In genomic region chr1:8075511-8076051, GRCh38 we compare ENCODE assay signal across 16 cellular contexts. TPM values are rescaled to one million over a fixed set of nuclear protein-coding genes. Genes with fewer than 3 reads are reported as not detected.
DNase-seq lines count a peak whose midpoint lies in the region; ATAC-seq, FAIRE-seq and TF ChIP-seq lines count a peak whose summit lies in the region.
"Had no signal": no experiment of that assay in that cellular context is flagged by ENCODE, and none has a peak within 500 bp of the region (broad histone marks: within the 10 kb centered on the region; RNA-seq: fewer than 3 reads in every experiment).

No MANE protein-coding gene starts in this region.

- peak overlapping the region; percentile 60; the same call in 2 of the 3 replicates for H3K4me2 ChIP-seq in A549

- intact Hi-C loops in transverse colon (cut with DNase I; ENCODE audit: low total_unique reads) = no loop called here

- TF ChIP-seq EP300 in A549 (IDR thresholded peaks at IDR 0.05) (no peak), Ishikawa (IDR thresholded peaks at IDR 0.05; ENCODE audit: borderline replicate concordance) (no peak), transverse colon (IDR thresholded peaks at IDR 0.05; ENCODE audit: low read depth) (no peak)

- no peaks in the 10 kb centered on the region for H3K36me3 ChIP-seq in transverse colon
- H3K36me3 ChIP-seq: vagina had no signal

- H3K4me1 Mint-ChIP-seq in nephron = peaks cover 40% of the 10 kb centered on the region
- H3K4me1 Mint-ChIP-seq: immature natural killer cell had no signal

- TF ChIP-seq RAD21 in A549 (conservative IDR thresholded peaks at IDR 0.05 in 1 of 2, IDR thresholded peaks at IDR 0.05 in 1 of 2) (no peak), Ishikawa (IDR thresholded peaks at IDR 0.05; ENCODE audit: low read depth) (no peak)

- TF ChIP-seq CTCF in A549 (IDR thresholded peaks at IDR 0.05) (no peak), nephron (IDR thresholded peaks at IDR 0.05; ENCODE audit: unreplicated experiment in 3 of 3) (no peak), transverse colon (IDR thresholded peaks at IDR 0.05) (no peak)

- ATAC-seq in A549 = peak in 1 of 2 experiments; percentile 37; a peak in 3 of 6 replicates
- no peak for ATAC-seq in GM21423 (IDR thresholded peaks at IDR 0.05; ENCODE audit: unreplicated experiment)
- no peak for ATAC-seq in GM18861 (IDR thresholded peaks at IDR 0.05; ENCODE audit: unreplicated experiment)
- ATAC-seq: activated naive CD4-positive, alpha-beta T cell treated with anti-CD3 and anti-CD28 coated beads, Interleukin-2, amount 50 U/mL, for 72 hours; GM12878 had no signal

- no peaks in the 10 kb centered on the region for H3K27me3 ChIP-seq in transverse colon
- H3K27me3 ChIP-seq: vagina had no signal

- H3K4me3 Mint-ChIP-seq in nephron = no peak overlapping the region
- H3K4me3 Mint-ChIP-seq: immature natural killer cell, neural crest cell had no signal

- no peaks in the 10 kb centered on the region for H3K9me3 ChIP-seq in A549
- H3K9me3 ChIP-seq in transverse colon = no peaks in the 10 kb centered on the region
- H3K9me3 ChIP-seq: vagina had no signal

- DNase-seq in A549 (ENCODE audit: low read depth in 1 of 2, low spot score in 1 of 2) = peak in 1 of 2 experiments; percentile 72
- no peak for DNase-seq in epithelial cell of prostate (ENCODE audit: low read depth, low spot score)
- DNase-seq in activated T-cell treated with anti-CD3 and anti-CD28 coated beads, Interleukin-2, amount 50 U/mL, for 48 hours = no peak
- DNase-seq in transverse colon = no peak
- DNase-seq: immature natural killer cell, NCI-H446 treated with DMSO at 0.1 percent for 48 hours, SHP77 treated with DMSO at 0.1 percent for 48 hours had no signal

- 35% methylated on average over 10 of the region's 10 CpGs for WGBS in A549 (ENCODE audit: missing lambda C conversion rate)
- 84% methylated on average over 10 of the region's 10 CpGs; no CpG with 5 or more reads in 1 of the 2 donors for WGBS in transverse colon (ENCODE audit: low coverage in 1 of 2), 2 donors

- TF ChIP-seq POLR2A in A549 (IDR thresholded peaks at IDR 0.05; ENCODE audit: low read length) = no peak
- TF ChIP-seq POLR2A in transverse colon (IDR thresholded peaks at IDR 0.05) = no peak

- H3K9me3 Mint-ChIP-seq in nephron = no peaks in the 10 kb centered on the region
- H3K9me3 Mint-ChIP-seq: activated naive CD4-positive, alpha-beta T cell treated with anti-CD3 and anti-CD28 coated beads, Interleukin-2, amount 50 U/mL, for 72 hours; immature natural killer cell; neural crest cell had no signal

- in situ Hi-C loops in transverse colon (cut with MboI; ENCODE audit: low pct_ligation_motif_present in 1 of 4, low pct_unique_long_range_greater_than_20kb in 1 of 4, low sequenced_read_pairs in 3 of 4) = no loop called here

- FAIRE-seq in A549 (lab: Jason Lieb, UNC) = no peak
- FAIRE-seq: GM12878 had no signal

- POLR2A ChIA-PET in A549 (lab: Yijun Ruan, JAX) = no interaction called here

- CTCF ChIA-PET in A549 (lab: Yijun Ruan, JAX) = interaction anchor here (0.7 to 2.2 kb wide), 8 partner anchors 14 to 239 kb away, joined by 3 to 6 read pairs (median 4); no protein-coding TSS in a partner anchor

- no peaks in the 10 kb centered on the region for H3K27me3 Mint-ChIP-seq in nephron (ENCODE audit: low read depth)

- H3K4me1 ChIP-seq in A549 = peaks cover 72% of the 10 kb centered on the region
- H3K4me1 ChIP-seq in transverse colon = peaks cover 14 to 36% (median 24%) of the 10 kb centered on the region in 4 donors

- H3K27ac Mint-ChIP-seq in nephron = peak overlapping the region; percentile 38 to 70 (median 62)
- H3K27ac Mint-ChIP-seq: activated naive CD4-positive, alpha-beta T cell treated with anti-CD3 and anti-CD28 coated beads, Interleukin-2, amount 50 U/mL, for 72 hours; immature natural killer cell had no signal

- H3K27ac ChIP-seq in A549 (peak overlapping the region; percentile 88 to 90), epithelial cell of prostate (peak overlapping the region; percentile 97), transverse colon (peak overlapping the region in 1 of 4 donors; percentile 73)
- H3K27ac ChIP-seq: vagina had no signal

- no peaks in the 10 kb centered on the region for H3K36me3 Mint-ChIP-seq in nephron (ENCODE audit: low read depth)
- H3K36me3 Mint-ChIP-seq: activated naive CD4-positive, alpha-beta T cell treated with anti-CD3 and anti-CD28 coated beads, Interleukin-2, amount 50 U/mL, for 72 hours; immature natural killer cell had no signal

- H3K4me3 ChIP-seq in A549 (no peak overlapping the region), transverse colon (no peak overlapping the region)
- H3K4me3 ChIP-seq: coronary artery, GM12878, vagina had no signal

TF ChIP-seq in A549, 52 proteins besides CTCF, POLR2A, EP300 and RAD21:
- TF ChIP-seq MAX (IDR thresholded peaks at IDR 0.05) (peak; percentile 32; the same call in 1 of the 2 replicates), MYC (IDR thresholded peaks at IDR 0.05; ENCODE audit: borderline replicate concordance, low read length) (no peak)

TF ChIP-seq in Ishikawa, 13 proteins besides CTCF, POLR2A, EP300 and RAD21:
- TF ChIP-seq, protein P1, sequence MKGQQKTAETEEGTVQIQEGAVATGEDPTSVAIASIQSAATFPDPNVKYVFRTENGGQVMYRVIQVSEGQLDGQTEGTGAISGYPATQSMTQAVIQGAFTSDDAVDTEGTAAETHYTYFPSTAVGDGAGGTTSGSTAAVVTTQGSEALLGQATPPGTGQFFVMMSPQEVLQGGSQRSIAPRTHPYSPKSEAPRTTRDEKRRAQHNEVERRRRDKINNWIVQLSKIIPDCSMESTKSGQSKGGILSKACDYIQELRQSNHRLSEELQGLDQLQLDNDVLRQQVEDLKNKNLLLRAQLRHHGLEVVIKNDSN (IDR thresholded peaks at IDR 0.05) = no peak
- TF ChIP-seq NFIC (IDR thresholded peaks at IDR 0.05) (no peak), TCF12 (IDR thresholded peaks at IDR 0.05; ENCODE audit: low read depth) (no peak), YY1 (IDR thresholded peaks at IDR 0.05; ENCODE audit: low read depth) (no peak), MAX (IDR thresholded peaks at IDR 0.05) (peak; percentile 29; the same call in 1 of the 2 replicates)

RNA-seq across cellular contexts. Expression of gene ERRFI1, which starts 49.5 kb away (rescaled TPM):
- polyA plus RNA-seq in A549 (2011; rRNA removed) (193 and 217 TPM in 2 replicates), A549 (2017; fragmentation: RNase III; extraction: RNeasy Plus Mini Kit Qiagen cat#74134 plus additional on column Dnase treatment) (44.2 to 51.0 TPM (median 49.0 TPM) in 3 replicates)
- 48.0 and 74.2 TPM in 2 replicates for polyA plus RNA-seq in A549 (2012; cell fraction: cytosol; rRNA removed)
- polyA plus RNA-seq in A549 (2012; cell fraction: nucleus; rRNA removed) = 61.4 and 108 TPM in 2 replicates
- 94.7 and 114 TPM in 2 replicates for polyA minus RNA-seq in A549 (2011; rRNA and poly(A)+ RNA removed)
- total RNA-seq in transverse colon = 100 to 1,000 TPM in 1 of 4 donors, 10 to 100 TPM in 2, 1 to 10 TPM in 1; 10.0 to 101 (median 70.0) TPM
